In genomic region chr11:47552086-47552580, GRCh38 we compare ENCODE assay signal across 7 cellular contexts. TPM values are rescaled to one million over a fixed set of nuclear protein-coding genes. Genes with fewer than 3 reads are reported as not detected.
A peak's percentile ranks its signal among the peaks of the same experiment; 100 is the strongest.
DNase-seq lines count a peak whose midpoint lies in the region; ATAC-seq and TF ChIP-seq lines count a peak whose summit lies in the region.

No MANE protein-coding gene starts in this region.

- H3K9me3 Mint-ChIP-seq in HFFc6 = no peaks in the 10 kb centered on the region

- no peaks in the 10 kb centered on the region for H3K9me3 ChIP-seq in left lung
- H3K9me3 ChIP-seq in subcutaneous abdominal adipose tissue (ENCODE audit: control insufficient read depth in 5 of 5, low read length in 5 of 5) = no peaks in the 10 kb centered on the region

- H3K27ac ChIP-seq in left lung (peak overlapping the region; percentile 94), subcutaneous abdominal adipose tissue (ENCODE audit: low read depth, low read length) (peak overlapping the region; percentile 98)

- H3K36me3 ChIP-seq in left lung = no peaks in the 10 kb centered on the region
- no peaks in the 10 kb centered on the region for H3K36me3 ChIP-seq in subcutaneous abdominal adipose tissue (ENCODE audit: control insufficient read depth in 5 of 5, insufficient read depth in 5 of 5, low read length in 5 of 5)

- peak overlapping the region; percentile 99 for H3K4me3 Mint-ChIP-seq in HFFc6

- no peak for TF ChIP-seq CTCF in HFFc6 (IDR thresholded peaks at IDR 0.05)
- TF ChIP-seq CTCF in choroid plexus epithelial cell (conservative IDR thresholded peaks at IDR 0.05; ENCODE audit: low read depth, low read length) = no peak
- TF ChIP-seq CTCF in left lung (IDR thresholded peaks at IDR 0.05) = no peak

- no peaks in the 10 kb centered on the region for H3K27me3 ChIP-seq in left lung
- H3K27me3 ChIP-seq in subcutaneous abdominal adipose tissue (ENCODE audit: control insufficient read depth in 5 of 5, insufficient read depth in 4 of 5, low read length in 5 of 5) = no peaks in the 10 kb centered on the region

- no peaks in the 10 kb centered on the region for H3K27me3 Mint-ChIP-seq in HFFc6 (ENCODE audit: insufficient read depth)

- ATAC-seq in left lung (peak; percentile 39), GM18909 (IDR thresholded peaks at IDR 0.05; ENCODE audit: poor library complexity, unreplicated experiment) (no peak)

- H3K4me1 ChIP-seq in left lung (peaks cover 9 to 57% of the 10 kb centered on the region in 2 donors), subcutaneous abdominal adipose tissue (ENCODE audit: control insufficient read depth in 5 of 5, insufficient read depth in 5 of 5, low read length in 5 of 5) (peaks cover 0 to 51% (median 45%) of the 10 kb centered on the region in 5 donors)

- H3K27ac Mint-ChIP-seq in HFFc6 = peak overlapping the region; percentile 97

- DNase-seq in ELR (ENCODE audit: low read depth) (peak; percentile 66), HFFc6 (peak; percentile 26), choroid plexus epithelial cell (ENCODE audit: low read depth) (peak; percentile 63), left lung (peak in 1 of 2 donors; percentile 56)

- H3K4me3 ChIP-seq in choroid plexus epithelial cell (ENCODE audit: low read depth, low read length) (peak overlapping the region; percentile 97), left lung (peak overlapping the region; percentile 96 to 98), subcutaneous abdominal adipose tissue (ENCODE audit: low read depth in 1 of 5, low read length in 5 of 5) (peak overlapping the region; percentile 77 to 96 (median 88))

- H3K36me3 Mint-ChIP-seq in HFFc6 (ENCODE audit: low read depth) = peaks cover 24% of the 10 kb centered on the region

- H3K4me1 Mint-ChIP-seq in HFFc6 (ENCODE audit: low read depth) = peaks cover 44% of the 10 kb centered on the region

- intact Hi-C loops in left lung (cut with DNase I) = loop anchor here in 1 of 2 donors (10.0 kb wide), 1 partner anchor 67 kb away; no protein-coding TSS in a partner anchor

- TF ChIP-seq POLR2A in Raji (IDR thresholded peaks at IDR 0.05; ENCODE audit: insufficient read depth, low read depth, low read length) = 0 out of 2 replicates have a peak, but pooled peaks have one; percentile 5

- H3K9ac ChIP-seq in subcutaneous abdominal adipose tissue (ENCODE audit: low read length in 5 of 5) = peak overlapping the region; percentile 81 to 99 (median 95)

RNA-seq across cellular contexts. Expression of gene CELF1, which starts 0.8 kb away (rescaled TPM):
- 100 to 1,000 TPM; 103 to 131 (median 120) TPM for total RNA-seq in HFFc6 (2021; fragmentation: NEBNext Ultra II Directional; extraction: Animal tissue kit (Norgen Biotek cat#: 25700))
- total RNA-seq in left lung = 100 to 1,000 TPM in 1 of 2 donors, 10 to 100 TPM in 1; 76.8 to 107 TPM

RNA-seq across cellular contexts. Expression of gene PTPMT1, which starts 13.3 kb away (rescaled TPM):
- total RNA-seq in HFFc6 (2021; fragmentation: NEBNext Ultra II Directional; extraction: Animal tissue kit (Norgen Biotek cat#: 25700)) = 10 to 100 TPM; 51.8 to 64.2 (median 54.5) TPM
- 10 to 100 TPM; 61.4 to 75.2 TPM for total RNA-seq in left lung

RNA-seq across cellular contexts. Expression of gene KBTBD4, which starts 26.6 kb away (rescaled TPM):
- total RNA-seq in HFFc6 (2021; fragmentation: NEBNext Ultra II Directional; extraction: Animal tissue kit (Norgen Biotek cat#: 25700)) = 10 to 100 TPM; 15.9 to 19.4 (median 18.4) TPM
- total RNA-seq in left lung = 10 to 100 TPM; 13.3 to 13.9 TPM

RNA-seq across cellular contexts. Expression of gene NDUFS3, which starts 26.7 kb away (rescaled TPM):
- 100 to 1,000 TPM in 3 of 6 experiments, 10 to 100 TPM in 3; 97.0 to 105 (median 99.8) TPM for total RNA-seq in HFFc6 (2021; fragmentation: NEBNext Ultra II Directional; extraction: Animal tissue kit (Norgen Biotek cat#: 25700))
- total RNA-seq in left lung = 10 to 100 TPM; 76.2 to 89.0 TPM

RNA-seq across cellular contexts. Expression of gene FAM180B, which starts 34.3 kb away (rescaled TPM):
- total RNA-seq in HFFc6 (2021; fragmentation: NEBNext Ultra II Directional; extraction: Animal tissue kit (Norgen Biotek cat#: 25700)) = not detected
- not detected for total RNA-seq in left lung
